10 cellular contexts compared by ENCODE assay signal in genomic region chr5:123285122-123286011, GRCh38.
DNase-seq lines count a peak whose midpoint lies in the region; FAIRE-seq and TF ChIP-seq lines count a peak whose summit lies in the region.
"Had no signal": no experiment of that assay in that cellular context is flagged by ENCODE, and none has a peak within 500 bp of the region (broad histone marks: within the 10 kb centered on the region; RNA-seq: fewer than 3 reads in every experiment).

No MANE protein-coding gene starts in this region.

- H3K36me3 ChIP-seq in HUES48 (ENCODE audit: control insufficient read depth, insufficient read depth, low read length), result no peaks in the 10 kb centered on the region
- H3K36me3 ChIP-seq in suprapubic skin, result no peaks in the 10 kb centered on the region
- no peaks in the 10 kb centered on the region for H3K36me3 ChIP-seq in effector memory CD4-positive, alpha-beta T cell (ENCODE audit: control insufficient read depth, insufficient read depth, low read length)

- no peaks in the 10 kb centered on the region for H3K4me1 ChIP-seq in HUES48 (ENCODE audit: control insufficient read depth, insufficient read depth, low read length)
- H3K4me1 ChIP-seq in suprapubic skin, result peaks cover 3% of the 10 kb centered on the region
- H3K4me1 ChIP-seq in effector memory CD4-positive, alpha-beta T cell (ENCODE audit: control insufficient read depth, insufficient read depth, low read length, poor library complexity, severe bottlenecking), result no peaks in the 10 kb centered on the region

- no peak for TF ChIP-seq POLR2A in suprapubic skin (IDR thresholded peaks at IDR 0.05)
- no peak for TF ChIP-seq POLR2A in H54 (IDR thresholded peaks at IDR 0.05; ENCODE audit: low read depth, low read length)

- 9% methylated on average over 30 of the region's 32 CpGs for WGBS in suprapubic skin

- TF ChIP-seq CTCF in coronary artery (IDR thresholded peaks at IDR 0.05) (no peak), suprapubic skin (IDR thresholded peaks at IDR 0.05) (no peak)

- H3K27me3 ChIP-seq in HUES48 (ENCODE audit: control insufficient read depth, insufficient read depth, low read length) (peaks cover 33% of the 10 kb centered on the region), suprapubic skin (peaks cover 32% of the 10 kb centered on the region)
- no peaks in the 10 kb centered on the region for H3K27me3 ChIP-seq in effector memory CD4-positive, alpha-beta T cell (replicated peaks; ENCODE audit: control insufficient read depth, insufficient read depth, low read length, poor library complexity, severe bottlenecking)

- FAIRE-seq in H54 (lab: Jason Lieb, UNC), result no peak
- FAIRE-seq: bronchial epithelial cell had no signal

- H3K9me3 ChIP-seq in HUES48 (ENCODE audit: control insufficient read depth, insufficient read depth, low read length) (no peaks in the 10 kb centered on the region), suprapubic skin (no peaks in the 10 kb centered on the region)
- no peaks in the 10 kb centered on the region for H3K9me3 ChIP-seq in effector memory CD4-positive, alpha-beta T cell (ENCODE audit: control insufficient read depth, low read length)

- peak overlapping the region; percentile 68 for H3K9ac ChIP-seq in HUES48 (ENCODE audit: low read depth, low read length)

- H3K4me3 ChIP-seq in HUES48 (ENCODE audit: low read depth, low read length) (peak overlapping the region; percentile 81), coronary artery (peak overlapping the region; percentile 68), suprapubic skin (peak overlapping the region; percentile 11)
- no peak overlapping the region for H3K4me3 ChIP-seq in effector memory CD4-positive, alpha-beta T cell (ENCODE audit: insufficient read depth, low read depth, low read length, poor library complexity, severe bottlenecking)

- no peak for TF ChIP-seq EP300 in suprapubic skin (IDR thresholded peaks at IDR 0.05)

- DNase-seq in coronary artery (ENCODE audit: low spot score) (no peak), iris pigment epithelial cell (ENCODE audit: low read depth) (peak; percentile 44), suprapubic skin (ENCODE audit: low spot score in 2 of 2) (no peak), H54 (ENCODE audit: insufficient read length, low spot score) (no peak), NCI-H1417 treated with DMSO at 0.1 percent for 48 hours (lab: John Stamatoyannopoulos, UW) (no peak)
- no peak for DNase-seq in effector memory CD4-positive, alpha-beta T cell
- no peak for DNase-seq in stimulated activated CD4-positive, alpha-beta T cell treated with anti-CD3 and anti-CD28 coated beads, Interleukin-4, amount 100 ng/mL, for 24 hours
- DNase-seq: activated CD4-positive, alpha-beta T cell treated with anti-CD3 and anti-CD28 coated beads for 4 hours had no signal

- H3K27ac ChIP-seq in HUES48 (ENCODE audit: low read depth, low read length) (peak overlapping the region; percentile 26), coronary artery (peak overlapping the region; percentile 39 to 60), suprapubic skin (no peak overlapping the region)
- H3K27ac ChIP-seq in effector memory CD4-positive, alpha-beta T cell (ENCODE audit: insufficient read depth, low read length, poor library complexity, severe bottlenecking), result no peak overlapping the region

Comparison
In these comparisons a context has a peak if more than half of its experiments do, and no peak if none do; other contexts are left out.
1. H3K27ac ChIP-seq: peak in HUES48 (single experiment) and coronary artery (2 of 2); none in suprapubic skin (single experiment) and effector memory CD4-positive, alpha-beta T cell (single experiment).